22 cellular contexts compared by ENCODE assay signal in genomic region chr4:56052966-56053365, GRCh38.
"Had no signal": no experiment of that assay in that cellular context is flagged by ENCODE, and none has a peak within 500 bp of the region (broad histone marks: within the 10 kb centered on the region; RNA-seq: fewer than 3 reads in every experiment).

No MANE protein-coding gene starts in this region.

- H3K9me3 Mint-ChIP-seq: activated CD8-positive, alpha-beta T cell treated with anti-CD3 and anti-CD28 coated beads for 36 hours; activated naive CD4-positive, alpha-beta T cell treated with anti-CD3 and anti-CD28 coated beads, Interleukin-2, amount 10 ng/mL, durations not matched to agents 7 days and 5 days; activated naive CD8-positive, alpha-beta T cell treated with anti-CD3 and anti-CD28 coated beads for 36 hours; activated T-cell treated with anti-CD3 and anti-CD28 coated beads, Interleukin-2, amount 50 U/mL, for 72 hours; activated T-helper 2 cell treated with anti-CD3 and anti-CD28 coated beads, Interferon-gamma antibody, Interleukin-2, Interleukin-4, amounts not matched to agents 10 μg/mL and 5 μg/mL and 100 μg/mL, durations not matched to agents 14 hours and 24 hours and 36 hours had no signal

- H3K9me3 ChIP-seq: breast epithelium, SK-N-SH had no signal

- H3K36me3 Mint-ChIP-seq: activated naive CD4-positive, alpha-beta T cell treated with anti-CD3 and anti-CD28 coated beads, Interleukin-2, amount 10 ng/mL, durations not matched to agents 7 days and 5 days; activated naive CD8-positive, alpha-beta T cell treated with anti-CD3 and anti-CD28 coated beads for 36 hours had no signal

- H3K27ac Mint-ChIP-seq: activated CD8-positive, alpha-beta T cell treated with anti-CD3 and anti-CD28 coated beads for 36 hours; activated naive CD4-positive, alpha-beta T cell treated with anti-CD3 and anti-CD28 coated beads, Interleukin-2, amount 10 ng/mL, durations not matched to agents 7 days and 5 days; activated naive CD8-positive, alpha-beta T cell treated with anti-CD3 and anti-CD28 coated beads for 36 hours; activated T-cell treated with anti-CD3 and anti-CD28 coated beads, Interleukin-2, amount 50 U/mL, for 72 hours; activated T-helper 2 cell treated with anti-CD3 and anti-CD28 coated beads, Interferon-gamma antibody, Interleukin-2, Interleukin-4, amounts not matched to agents 10 μg/mL and 5 μg/mL and 100 μg/mL, durations not matched to agents 14 hours and 24 hours and 36 hours had no signal

- DNase-seq: activated CD4-positive, alpha-beta T cell treated with anti-CD3 and anti-CD28 coated beads for 4 hours; activated CD8-positive, alpha-beta memory T cell treated with anti-CD3 and anti-CD28 coated beads, Interleukin-2, amount 50 U/mL, for 4 hours; activated CD8-positive, alpha-beta T cell treated with anti-CD3 and anti-CD28 coated beads for 36 hours; activated gamma-delta T cell treated with Interleukin-2 at 50 U/mL for 16 hours; activated naive CD4-positive, alpha-beta T cell treated with anti-CD3 and anti-CD28 coated beads, Interleukin-2, amount 10 ng/mL, durations not matched to agents 7 days and 5 days; activated naive CD8-positive, alpha-beta T cell treated with anti-CD3 and anti-CD28 coated beads for 36 hours; activated T-cell treated with anti-CD3 and anti-CD28 coated beads, Interleukin-2, amount 50 U/mL, for 72 hours; caudate nucleus; NCI-H1105; NCI-H1436; NCI-H1694 treated with DMSO at 0.1 percent for 48 hours; NCI-H2029 treated with DMSO at 0.1 percent for 48 hours; NCI-H446; NCI-H524; RPMI8226; SK-N-SH; T-helper 1 cell had no signal

- H3K4me3 ChIP-seq: breast epithelium had no signal

- H3K36me3 ChIP-seq: breast epithelium had no signal

- H3K9ac ChIP-seq: KMS-11, SK-N-SH had no signal

- ATAC-seq: activated CD4-positive, CD25-positive, alpha-beta regulatory T cell treated with anti-CD3 and anti-CD28 coated beads, Interleukin-2, amount 50 U/mL, for 24 hours; activated CD8-positive, alpha-beta T cell treated with anti-CD3 and anti-CD28 coated beads for 36 hours; activated T-cell treated with anti-CD3 and anti-CD28 coated beads, Interleukin-2, amount 50 U/mL, for 72 hours; Right ventricle myocardium inferior had no signal

- H3K4me2 ChIP-seq: KMS-11, SK-N-SH had no signal

- H3K4me3 Mint-ChIP-seq: activated CD8-positive, alpha-beta T cell treated with anti-CD3 and anti-CD28 coated beads for 36 hours; activated naive CD4-positive, alpha-beta T cell treated with anti-CD3 and anti-CD28 coated beads, Interleukin-2, amount 10 ng/mL, durations not matched to agents 7 days and 5 days; activated naive CD8-positive, alpha-beta T cell treated with anti-CD3 and anti-CD28 coated beads for 36 hours; activated T-cell treated with anti-CD3 and anti-CD28 coated beads, Interleukin-2, amount 50 U/mL, for 72 hours had no signal

- H3K27ac ChIP-seq: breast epithelium, KMS-11 had no signal
